8 cellular contexts compared by ENCODE assay signal in genomic region chr17:81917565-81918332, GRCh38. TPM values are rescaled to one million over a fixed set of nuclear protein-coding genes. Genes with fewer than 3 reads are reported as not detected.
A peak's percentile ranks its signal among the peaks of the same experiment; 100 is the strongest.
DNase-seq lines count a peak whose midpoint lies in the region; ATAC-seq and TF ChIP-seq lines count a peak whose summit lies in the region.

Gene SIRT7 (minus strand): TSS chr17:81918176. CDS start chr17:81918131, 45 bp downstream.

- H3K4me1 ChIP-seq in RWPE2 (ENCODE audit: insufficient read depth, poor library complexity, severe bottlenecking): peaks cover 13% of the 10 kb centered on the region

- TF ChIP-seq CTCF in Calu3 (IDR thresholded peaks at IDR 0.05; ENCODE audit: unreplicated experiment) (no peak), RWPE2 (IDR thresholded peaks at IDR 0.05; ENCODE audit: poor library complexity, severe bottlenecking) (no peak), fibroblast of pulmonary artery (IDR thresholded peaks at IDR 0.05; ENCODE audit: low read length, missing control alignments) (no peak), nephron progenitor cell (IDR thresholded peaks at IDR 0.05) (no peak)

- H3K4me3 Mint-ChIP-seq in Calu3 (ENCODE audit: low read depth, unreplicated experiment) (peak within 1 kb of the TSS; percentile 93), nephron progenitor cell (peak within 1 kb of the TSS; percentile 84)
- H3K4me3 Mint-ChIP-seq in stimulated activated naive CD8-positive, alpha-beta T cell treated with anti-CD3 and anti-CD28 coated beads, Interleukin-15, Interleukin-2, amounts not matched to agents 100 ng/mL and 50 ng/mL, for 24 hours: peak within 1 kb of the TSS; percentile 89

- DNase-seq in Calu3 (peak; percentile 77), Kasumi-1 (lab: John Stamatoyannopoulos, UW) (peak; percentile 85 to 89), RWPE2 (ENCODE audit: low spot score) (no peak), fibroblast of pulmonary artery (ENCODE audit: low read depth) (peak; percentile 69), nephron progenitor cell (peak; percentile 85)
- DNase-seq in activated T-helper 9 cell treated with anti-CD3 and anti-CD28 coated beads, Interleukin-2, amount 50 U/mL, for 16 hours (ENCODE audit: low read depth): peak; percentile 76

- H3K4me1 Mint-ChIP-seq in Calu3 (ENCODE audit: low read depth, unreplicated experiment) (peaks cover 51% of the 10 kb centered on the region), nephron progenitor cell (peaks cover 32% of the 10 kb centered on the region)
- H3K4me1 Mint-ChIP-seq in stimulated activated naive CD8-positive, alpha-beta T cell treated with anti-CD3 and anti-CD28 coated beads, Interleukin-15, Interleukin-2, amounts not matched to agents 100 ng/mL and 50 ng/mL, for 24 hours (ENCODE audit: low read depth): peaks cover 27% of the 10 kb centered on the region

- H3K4me3 ChIP-seq in RWPE2 (ENCODE audit: severe bottlenecking) (peak within 1 kb of the TSS; percentile 98), fibroblast of pulmonary artery (replicated peaks; ENCODE audit: low read depth, low read length) (peak within 1 kb of the TSS; percentile 59)

- BruUV-seq in Calu3 (replicated peaks; lab: Mats Ljungman, UMichigan): no TSS peak

- no peaks in the 10 kb centered on the region for H3K27me3 ChIP-seq in RWPE2 (ENCODE audit: insufficient read depth, poor library complexity, severe bottlenecking)

- H3K9me3 Mint-ChIP-seq in Calu3 (ENCODE audit: low read depth, unreplicated experiment): no peaks in the 10 kb centered on the region
- H3K9me3 Mint-ChIP-seq in nephron progenitor cell: no peaks in the 10 kb centered on the region
- H3K9me3 Mint-ChIP-seq in stimulated activated naive CD8-positive, alpha-beta T cell treated with anti-CD3 and anti-CD28 coated beads, Interleukin-15, Interleukin-2, amounts not matched to agents 100 ng/mL and 50 ng/mL, for 24 hours: no peaks in the 10 kb centered on the region

- peaks cover 90% of the 10 kb centered on the region for H3K36me3 Mint-ChIP-seq in Calu3 (ENCODE audit: insufficient read depth, unreplicated experiment)
- H3K36me3 Mint-ChIP-seq in nephron progenitor cell (ENCODE audit: low read depth): peaks cover 20% of the 10 kb centered on the region
- H3K36me3 Mint-ChIP-seq in stimulated activated naive CD8-positive, alpha-beta T cell treated with anti-CD3 and anti-CD28 coated beads, Interleukin-15, Interleukin-2, amounts not matched to agents 100 ng/mL and 50 ng/mL, for 24 hours (ENCODE audit: low read depth): peaks cover 36% of the 10 kb centered on the region

- H3K9me3 ChIP-seq in RWPE2 (ENCODE audit: severe bottlenecking): no peaks in the 10 kb centered on the region

- H3K27me3 Mint-ChIP-seq in Calu3 (ENCODE audit: unreplicated experiment) (no peaks in the 10 kb centered on the region), nephron progenitor cell (ENCODE audit: low read depth, poor library complexity) (peaks cover 4% of the 10 kb centered on the region)
- no peaks in the 10 kb centered on the region for H3K27me3 Mint-ChIP-seq in stimulated activated naive CD8-positive, alpha-beta T cell treated with anti-CD3 and anti-CD28 coated beads, Interleukin-15, Interleukin-2, amounts not matched to agents 100 ng/mL and 50 ng/mL, for 24 hours

- ATAC-seq in GM21717 (IDR thresholded peaks at IDR 0.05; ENCODE audit: unreplicated experiment) (peak; percentile 29), RWPE2 (ENCODE audit: low read depth) (peak; percentile 60)

- peaks cover 52% of the 10 kb centered on the region for H3K36me3 ChIP-seq in RWPE2 (ENCODE audit: low read depth)

- CTCF ChIA-PET in Calu3 (lab: Charles Lee): interaction anchor here (0.9 to 1.5 kb wide), 4 partner anchors 9 to 106 kb away, joined by 3 to 4 read pairs (median 3); partner anchors contain the start of genes CENPX and LRRC45

- H3K27ac ChIP-seq in RWPE2 (ENCODE audit: poor library complexity, severe bottlenecking): peak within 1 kb of the TSS; percentile 44

- H3K27ac Mint-ChIP-seq in Calu3 (ENCODE audit: unreplicated experiment) (peak within 1 kb of the TSS; percentile 77), nephron progenitor cell (peak within 1 kb of the TSS; percentile 64)
- H3K27ac Mint-ChIP-seq in stimulated activated naive CD8-positive, alpha-beta T cell treated with anti-CD3 and anti-CD28 coated beads, Interleukin-15, Interleukin-2, amounts not matched to agents 100 ng/mL and 50 ng/mL, for 24 hours: peak within 1 kb of the TSS; percentile 65

- intact Hi-C loops in Calu3 (cut with micrococcal nuclease; ENCODE audit: unreplicated experiment): no loop called here

RNA-seq across cellular contexts. Expression of gene SIRT7, which starts in this region (rescaled TPM):
- total RNA-seq in Calu3 (2022): 50.3 and 56.0 TPM in 2 replicates
